ENCODE assay signal across 9 cellular contexts in the genomic region with DNA sequence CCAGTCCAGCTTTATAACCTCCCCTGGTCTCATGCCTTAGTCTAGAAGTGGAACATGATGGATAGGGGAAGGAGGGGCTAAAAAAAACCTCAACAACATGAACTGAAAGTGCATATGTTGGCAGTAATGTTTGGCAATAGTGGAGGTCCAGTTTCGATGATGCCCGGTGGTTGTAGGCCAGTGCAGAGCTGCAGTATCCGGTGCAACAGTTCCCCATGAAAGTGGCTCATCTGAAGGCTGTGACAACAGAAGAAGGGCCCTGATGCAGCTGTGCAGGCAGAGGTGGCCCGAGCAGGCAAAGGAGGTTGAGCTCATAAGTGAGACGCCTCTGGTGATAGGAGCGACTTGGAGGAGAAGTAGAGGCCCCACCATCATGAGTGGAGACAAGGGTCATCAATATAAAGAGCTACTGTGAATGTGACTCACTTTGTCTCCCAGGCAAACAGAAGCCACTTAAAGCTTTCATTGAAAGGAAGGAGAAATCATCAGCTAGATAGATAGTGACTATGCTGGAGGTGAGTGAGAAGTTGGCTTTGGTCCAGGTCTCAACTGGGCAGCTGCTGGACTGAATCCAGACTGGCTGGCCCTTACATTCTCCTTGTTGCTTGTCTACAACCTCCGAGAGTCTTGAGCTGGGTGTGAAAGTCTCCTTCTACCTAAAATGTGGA.
A peak's percentile ranks its signal among the peaks of the same experiment; 100 is the strongest.
DNase-seq lines count a peak whose midpoint lies in the region; ATAC-seq and TF ChIP-seq lines count a peak whose summit lies in the region.
"Had no signal": no experiment of that assay in that cellular context is flagged by ENCODE, and none has a peak within 500 bp of the region (broad histone marks: within the 10 kb centered on the region; RNA-seq: fewer than 3 reads in every experiment).

No MANE protein-coding gene starts in this region.

- DNase-seq in DMS153 (lab: John Stamatoyannopoulos, UW), result peak; percentile 47
- peak; percentile 5 for DNase-seq in NCI-H1105 (lab: John Stamatoyannopoulos, UW)
- peak; percentile 25 for DNase-seq in SHP77 treated with DMSO at 0.1 percent for 48 hours (lab: John Stamatoyannopoulos, UW)
- DNase-seq in kidney tubule cell (ENCODE audit: low spot score), result peak; percentile 76
- no peak for DNase-seq in middle frontal gyrus (ENCODE audit: extremely low spot score, low spot score)
- DNase-seq in HEK293T (ENCODE audit: extremely low spot score), result no peak
- no peak for DNase-seq in stimulated activated CD4-positive, alpha-beta T cell treated with anti-CD3 and anti-CD28 coated beads, Interleukin-4, amount 100 ng/mL, for 4 hours
- DNase-seq: SW 1271 had no signal

- POLR2A ChIA-PET in HEK293T (lab: Yijun Ruan, JAX), result interaction anchor here (0.6 to 1.9 kb wide), 5 partner anchors 10 to 344 kb away, joined by 3 to 16 read pairs (median 4); a partner anchor contains a TSS

- CTCF ChIA-PET in HEK293T (lab: Yijun Ruan, JAX), result interaction anchor here (1.0 to 2.0 kb wide), 2 partner anchors 10 to 13 kb away, joined by 4 to 7 read pairs; a partner anchor contains a TSS

- ATAC-seq in GM21723 (IDR thresholded peaks at IDR 0.05; ENCODE audit: unreplicated experiment), result no peak

TF ChIP-seq in HEK293T, 16 proteins besides CTCF, POLR2A, EP300 and RAD21:
- TF ChIP-seq, protein P1, sequence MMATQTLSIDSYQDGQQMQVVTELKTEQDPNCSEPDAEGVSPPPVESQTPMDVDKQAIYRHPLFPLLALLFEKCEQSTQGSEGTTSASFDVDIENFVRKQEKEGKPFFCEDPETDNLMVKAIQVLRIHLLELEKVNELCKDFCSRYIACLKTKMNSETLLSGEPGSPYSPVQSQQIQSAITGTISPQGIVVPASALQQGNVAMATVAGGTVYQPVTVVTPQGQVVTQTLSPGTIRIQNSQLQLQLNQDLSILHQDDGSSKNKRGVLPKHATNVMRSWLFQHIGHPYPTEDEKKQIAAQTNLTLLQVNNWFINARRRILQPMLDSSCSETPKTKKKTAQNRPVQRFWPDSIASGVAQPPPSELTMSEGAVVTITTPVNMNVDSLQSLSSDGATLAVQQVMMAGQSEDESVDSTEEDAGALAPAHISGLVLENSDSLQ (IDR thresholded peaks at IDR 0.05), result no peak
- no peak for TF ChIP-seq NFRKB (IDR thresholded peaks at IDR 0.05)
- TF ChIP-seq ARNT (IDR thresholded peaks at IDR 0.05), result no peak
- TF ChIP-seq SP1 (IDR thresholded peaks at IDR 0.05), result no peak
- TF ChIP-seq SUZ12 (IDR thresholded peaks at IDR 0.05), result no peak
- TF ChIP-seq L3MBTL2 (conservative IDR thresholded peaks at IDR 0.05), result no peak
- no peak for TF ChIP-seq FOXM1 (IDR thresholded peaks at IDR 0.05; ENCODE audit: borderline replicate concordance)
- no peak for TF ChIP-seq TARDBP (IDR thresholded peaks at IDR 0.05)
TF ChIP-seq in HEK293T: peak in this region for 0.

Comparison
In these comparisons a context has a peak if more than half of its experiments do, and no peak if none do; other contexts are left out.
1. DNase-seq: peak in DMS153 (single experiment), NCI-H1105 (single experiment), SHP77 treated with DMSO at 0.1 percent for 48 hours (single experiment) and kidney tubule cell (single experiment); none in middle frontal gyrus (single experiment), HEK293T (single experiment) and stimulated activated CD4-positive, alpha-beta T cell treated with anti-CD3 and anti-CD28 coated beads, Interleukin-4, amount 100 ng/mL, for 4 hours (0 of 2).